ENCODE assay signal across 27 cellular contexts in genomic region chr2:62152000-62152399, GRCh38. TPM values are rescaled to one million over a fixed set of nuclear protein-coding genes. Genes with fewer than 3 reads are reported as not detected.
DNase-seq lines count a peak whose midpoint lies in the region; ATAC-seq, FAIRE-seq and TF ChIP-seq lines count a peak whose summit lies in the region.
"Had no signal": no experiment of that assay in that cellular context is flagged by ENCODE, and none has a peak within 500 bp of the region (broad histone marks: within the 10 kb centered on the region; RNA-seq: fewer than 3 reads in every experiment).

No MANE protein-coding gene starts in this region.

- peaks cover 6% of the 10 kb centered on the region for H3K9me3 Mint-ChIP-seq in activated naive CD8-positive, alpha-beta T cell treated with anti-CD3 and anti-CD28 coated beads, Interleukin-2, amount 10 ng/mL, durations not matched to agents 7 days and 5 days
- peaks cover 5% of the 10 kb centered on the region for H3K9me3 Mint-ChIP-seq in activated naive CD8-positive, alpha-beta T cell treated with anti-CD3 and anti-CD28 coated beads for 36 hours
- H3K9me3 Mint-ChIP-seq in type B pancreatic cell = no peaks in the 10 kb centered on the region

- no peak for ATAC-seq in activated naive CD8-positive, alpha-beta T cell treated with anti-CD3 and anti-CD28 coated beads, Interleukin-2, amount 10 ng/mL, durations not matched to agents 7 days and 5 days (ENCODE audit: low read depth)
- ATAC-seq in GM18505 (IDR thresholded peaks at IDR 0.05; ENCODE audit: unreplicated experiment) = no peak
- ATAC-seq: naive thymus-derived CD4-positive, alpha-beta T cell; stimulated activated naive CD8-positive, alpha-beta T cell treated with anti-CD3 and anti-CD28 coated beads, Interleukin-15, amount 100 ng/mL, for 72 hours had no signal

- H3K27me3 ChIP-seq in HUES64 (ENCODE audit: insufficient read depth, low read length) = no peaks in the 10 kb centered on the region
- H3K27me3 ChIP-seq in bronchial epithelial cell (ENCODE audit: control insufficient read depth, insufficient read depth, low read length) = no peaks in the 10 kb centered on the region
- H3K27me3 ChIP-seq in mesendoderm (ENCODE audit: insufficient read depth, low read length, poor library complexity) = no peaks in the 10 kb centered on the region
- H3K27me3 ChIP-seq: cardiac muscle cell, uterus had no signal

- no peak overlapping the region for H3K4ac ChIP-seq in mesendoderm (ENCODE audit: low read depth, low read length)

- H3K36me3 ChIP-seq in HUES64 (ENCODE audit: insufficient read depth, low read length) (no peaks in the 10 kb centered on the region), bronchial epithelial cell (ENCODE audit: control insufficient read depth, insufficient read depth, low read length) (no peaks in the 10 kb centered on the region), mesendoderm (ENCODE audit: control insufficient read depth, insufficient read depth, low read length) (no peaks in the 10 kb centered on the region)
- H3K36me3 ChIP-seq: cardiac muscle cell, uterus had no signal

- H3K23ac ChIP-seq in mesendoderm (ENCODE audit: low read length) = peak overlapping the region; percentile 54

- no peak for FAIRE-seq in bronchial epithelial cell (lab: Jason Lieb, UNC)

- no peaks in the 10 kb centered on the region for H3K27me3 Mint-ChIP-seq in activated naive CD8-positive, alpha-beta T cell treated with anti-CD3 and anti-CD28 coated beads, Interleukin-2, amount 10 ng/mL, durations not matched to agents 7 days and 5 days
- H3K27me3 Mint-ChIP-seq in activated naive CD8-positive, alpha-beta T cell treated with anti-CD3 and anti-CD28 coated beads for 36 hours = no peaks in the 10 kb centered on the region
- no peaks in the 10 kb centered on the region for H3K27me3 Mint-ChIP-seq in type B pancreatic cell
- H3K27me3 Mint-ChIP-seq: activated CD4-positive, alpha-beta T cell treated with anti-CD3 and anti-CD28 coated beads, Interleukin-2, amount 10 ng/mL, durations not matched to agents 24 days and 14 days; activated naive CD4-positive, alpha-beta T cell treated with anti-CD3 and anti-CD28 coated beads, Interleukin-2, amount 10 ng/mL, durations not matched to agents 7 days and 5 days; CD4-positive, CD25-positive, alpha-beta regulatory T cell; naive thymus-derived CD4-positive, alpha-beta T cell; stimulated activated naive CD8-positive, alpha-beta T cell treated with anti-CD3 and anti-CD28 coated beads, Interleukin-15, amount 100 ng/mL, for 72 hours had no signal

- H3K4me3 ChIP-seq in HUES64 (ENCODE audit: low read length) (no peak overlapping the region), bronchial epithelial cell (ENCODE audit: low read depth, low read length) (no peak overlapping the region), mesendoderm (ENCODE audit: low read length) (no peak overlapping the region)
- H3K4me3 ChIP-seq: cardiac muscle cell, lung, uterus had no signal

- H3K4me3 Mint-ChIP-seq in activated naive CD8-positive, alpha-beta T cell treated with anti-CD3 and anti-CD28 coated beads, Interleukin-2, amount 10 ng/mL, durations not matched to agents 7 days and 5 days = no peak overlapping the region
- no peak overlapping the region for H3K4me3 Mint-ChIP-seq in activated naive CD8-positive, alpha-beta T cell treated with anti-CD3 and anti-CD28 coated beads for 36 hours
- H3K4me3 Mint-ChIP-seq in type B pancreatic cell = no peak overlapping the region
- H3K4me3 Mint-ChIP-seq: activated CD4-positive, alpha-beta T cell treated with anti-CD3 and anti-CD28 coated beads, Interleukin-2, amount 10 ng/mL, durations not matched to agents 24 days and 14 days; activated naive CD4-positive, alpha-beta T cell treated with anti-CD3 and anti-CD28 coated beads, Interleukin-2, amount 10 ng/mL, durations not matched to agents 7 days and 5 days; CD4-positive, CD25-positive, alpha-beta regulatory T cell; naive thymus-derived CD4-positive, alpha-beta T cell; stimulated activated naive CD8-positive, alpha-beta T cell treated with anti-CD3 and anti-CD28 coated beads, Interleukin-15, amount 100 ng/mL, for 72 hours had no signal

- no peak overlapping the region for H4K8ac ChIP-seq in mesendoderm (ENCODE audit: low read depth, low read length)

- no peak for DNase-seq in activated naive CD8-positive, alpha-beta T cell treated with anti-CD3 and anti-CD28 coated beads, Interleukin-2, amount 10 ng/mL, durations not matched to agents 7 days and 5 days
- no peak for DNase-seq in activated naive CD8-positive, alpha-beta T cell treated with anti-CD3 and anti-CD28 coated beads for 36 hours
- peak; percentile 69 for DNase-seq in bronchial epithelial cell (ENCODE audit: low read depth)
- peak; percentile 64 for DNase-seq in mesendoderm
- DNase-seq in posterior vena cava (ENCODE audit: low spot score) = no peak
- no peak for DNase-seq in type B pancreatic cell (ENCODE audit: extremely low spot score, unreplicated experiment)
- DNase-seq: activated CD4-positive, alpha-beta T cell treated with anti-CD3 and anti-CD28 coated beads, Interleukin-2, amount 10 ng/mL, durations not matched to agents 24 days and 14 days; activated naive CD4-positive, alpha-beta T cell treated with anti-CD3 and anti-CD28 coated beads, Interleukin-2, amount 10 ng/mL, durations not matched to agents 7 days and 5 days; CD4-positive, CD25-positive, alpha-beta regulatory T cell; DND-41; effector memory CD4-positive, alpha-beta T cell; Karpas-422; naive thymus-derived CD4-positive, alpha-beta T cell; NCI-H1417 treated with DMSO at 0.1 percent for 48 hours; NCI-H446; NK-92 treated with Interleukin-12 subunit alpha and Interleukin-12 subunit beta, amount 100 ng/mL, for 24 hours; SIG-M5; stimulated activated CD4-positive, alpha-beta T cell treated with anti-CD3 and anti-CD28 coated beads, Interleukin-12 subunit alpha, Interleukin-12 subunit beta, amount 100 ng/mL, for 4 hours; stimulated activated naive CD8-positive, alpha-beta T cell treated with anti-CD3 and anti-CD28 coated beads, Interleukin-15, amount 100 ng/mL, for 72 hours; T-helper 9 cell; uterus had no signal

- no peak overlapping the region for H2BK120ac ChIP-seq in mesendoderm (ENCODE audit: low read depth, low read length)

- no peaks in the 10 kb centered on the region for H3K9me3 ChIP-seq in HUES64 (ENCODE audit: insufficient read depth, low read depth, low read length)
- H3K9me3 ChIP-seq: uterus had no signal

- H2AK5ac ChIP-seq in mesendoderm (ENCODE audit: low read length) = no peak overlapping the region

- no peaks in the 10 kb centered on the region for H3K79me1 ChIP-seq in mesendoderm (ENCODE audit: low read length)

- no peak overlapping the region for H3K4me2 ChIP-seq in mesendoderm (ENCODE audit: low read length)

- TF ChIP-seq CTCF in bronchial epithelial cell (IDR thresholded peaks at IDR 0.05; ENCODE audit: insufficient read depth, low read length, severe bottlenecking) (no peak), type B pancreatic cell (conservative IDR thresholded peaks at IDR 0.05) (no peak)

- H3K56ac ChIP-seq in mesendoderm (ENCODE audit: low read length) = no peak overlapping the region

- H3K36me3 Mint-ChIP-seq in activated naive CD8-positive, alpha-beta T cell treated with anti-CD3 and anti-CD28 coated beads, Interleukin-2, amount 10 ng/mL, durations not matched to agents 7 days and 5 days = peaks cover 15% of the 10 kb centered on the region
- peaks cover 1% of the 10 kb centered on the region for H3K36me3 Mint-ChIP-seq in activated naive CD8-positive, alpha-beta T cell treated with anti-CD3 and anti-CD28 coated beads for 36 hours
- peaks cover 3% of the 10 kb centered on the region for H3K36me3 Mint-ChIP-seq in type B pancreatic cell

- intact Hi-C loops in posterior vena cava (cut with DNase I) = no loop called here

- H2BK15ac ChIP-seq in mesendoderm (replicated peaks; ENCODE audit: low read depth) = no peak overlapping the region

- peak overlapping the region; percentile 1 for H3K27ac Mint-ChIP-seq in activated naive CD8-positive, alpha-beta T cell treated with anti-CD3 and anti-CD28 coated beads, Interleukin-2, amount 10 ng/mL, durations not matched to agents 7 days and 5 days
- H3K27ac Mint-ChIP-seq in activated naive CD8-positive, alpha-beta T cell treated with anti-CD3 and anti-CD28 coated beads for 36 hours = no peak overlapping the region
- H3K27ac Mint-ChIP-seq in type B pancreatic cell = no peak overlapping the region
- H3K27ac Mint-ChIP-seq: activated CD4-positive, alpha-beta T cell treated with anti-CD3 and anti-CD28 coated beads, Interleukin-2, amount 10 ng/mL, durations not matched to agents 24 days and 14 days; activated naive CD4-positive, alpha-beta T cell treated with anti-CD3 and anti-CD28 coated beads, Interleukin-2, amount 10 ng/mL, durations not matched to agents 7 days and 5 days; CD4-positive, CD25-positive, alpha-beta regulatory T cell had no signal

- no peak overlapping the region for H3K9ac ChIP-seq in HUES64 (ENCODE audit: low read depth, low read length)
- H3K9ac ChIP-seq in mesendoderm (ENCODE audit: low read length) = no peak overlapping the region
- H3K9ac ChIP-seq: parathyroid adenoma had no signal

- peaks cover 25% of the 10 kb centered on the region for H3K4me1 ChIP-seq in HUES64 (ENCODE audit: insufficient read depth, low read length)
- H3K4me1 ChIP-seq in mesendoderm (ENCODE audit: control insufficient read depth, low read depth, low read length) = peaks cover 7% of the 10 kb centered on the region
- H3K4me1 ChIP-seq: parathyroid adenoma, uterus had no signal

- whole genome bisulfite sequencing in HUES64 = 68% methylated on average over 3 of the region's 3 CpGs
- WGBS in mesendoderm (ENCODE audit: extremely low coverage, insufficient coverage, low lambda C conversion rate) = no CpG with 5 or more reads among the region's 3 CpGs

- H2BK5ac ChIP-seq in mesendoderm (ENCODE audit: low read length) = no peak overlapping the region

- POLR2A ChIA-PET in activated naive CD8-positive, alpha-beta T cell treated with anti-CD3 and anti-CD28 coated beads, Interleukin-2, amount 10 ng/mL, durations not matched to agents 7 days and 5 days (lab: Charles Lee) = no interaction called here

- peak overlapping the region; percentile 54; the same call in 1 of the 2 replicates for H3K27ac ChIP-seq in HUES64 (ENCODE audit: low read depth, low read length)
- H3K27ac ChIP-seq in mesendoderm (ENCODE audit: low read depth, low read length) = no peak overlapping the region
- H3K27ac ChIP-seq: HL-60, parathyroid adenoma, uterus had no signal

- H4K5ac ChIP-seq in mesendoderm (ENCODE audit: low read length) = no peak overlapping the region

- H3K79me2 ChIP-seq in mesendoderm (ENCODE audit: control insufficient read depth, insufficient read depth, low read length) = no peaks in the 10 kb centered on the region
- H3K79me2 ChIP-seq: parathyroid adenoma had no signal

- no peak for TF ChIP-seq POLR2A in GM18505 (IDR thresholded peaks at IDR 0.05; ENCODE audit: borderline replicate concordance, extremely low read depth, insufficient read depth, insufficient read length)

- no peak overlapping the region for H3K18ac ChIP-seq in mesendoderm (ENCODE audit: low read length)

- peaks cover 18% of the 10 kb centered on the region for H3K4me1 Mint-ChIP-seq in activated naive CD8-positive, alpha-beta T cell treated with anti-CD3 and anti-CD28 coated beads, Interleukin-2, amount 10 ng/mL, durations not matched to agents 7 days and 5 days
- peaks cover 3% of the 10 kb centered on the region for H3K4me1 Mint-ChIP-seq in activated naive CD8-positive, alpha-beta T cell treated with anti-CD3 and anti-CD28 coated beads for 36 hours
- peaks cover 11% of the 10 kb centered on the region for H3K4me1 Mint-ChIP-seq in type B pancreatic cell (ENCODE audit: unreplicated experiment)
- H3K4me1 Mint-ChIP-seq: CD4-positive, CD25-positive, alpha-beta regulatory T cell had no signal

RNA-seq across cellular contexts. Expression of gene B3GNT2, which starts 43.9 kb away (rescaled TPM):
- total RNA-seq in activated naive CD8-positive, alpha-beta T cell treated with anti-CD3 and anti-CD28 coated beads, Interleukin-2, amount 10 ng/mL, durations not matched to agents 7 days and 5 days = 10 to 100 TPM; 45.5 to 46.0 TPM
- 10 to 100 TPM; 67.3 to 68.7 TPM for total RNA-seq in activated naive CD8-positive, alpha-beta T cell treated with anti-CD3 and anti-CD28 coated beads for 36 hours
- 22.2 TPM for polyA plus RNA-seq in HUES64 (2013, experiment 1 of 2)
- polyA plus RNA-seq in HUES64 (2013, experiment 2 of 2) = 24.3 TPM
- total RNA-seq in bronchial epithelial cell = 46.6 and 61.7 TPM in 2 replicates
- polyA plus RNA-seq in mesendoderm (2013, experiment 1 of 2) = 25.2 TPM
- polyA plus RNA-seq in mesendoderm (2013, experiment 2 of 2) = 25.4 TPM
- 10 to 100 TPM; 12.5 to 16.2 TPM for total RNA-seq in posterior vena cava
- total RNA-seq in type B pancreatic cell (ENCODE audit: low replicate concordance) = 23.5 and 56.0 TPM in 2 replicates

Comparison
In these comparisons a context has a peak if more than half of its experiments do, and no peak if none do; other contexts are left out.
1. DNase-seq: peak in bronchial epithelial cell (single experiment) and mesendoderm (single experiment); none in activated naive CD8-positive, alpha-beta T cell treated with anti-CD3 and anti-CD28 coated beads, Interleukin-2, amount 10 ng/mL, durations not matched to agents 7 days and 5 days (single experiment), activated naive CD8-positive, alpha-beta T cell treated with anti-CD3 and anti-CD28 coated beads for 36 hours (single experiment), posterior vena cava (single experiment) and type B pancreatic cell (single experiment).